Comparison of ENCODE assay signal across 12 cellular contexts in the genomic region with DNA sequence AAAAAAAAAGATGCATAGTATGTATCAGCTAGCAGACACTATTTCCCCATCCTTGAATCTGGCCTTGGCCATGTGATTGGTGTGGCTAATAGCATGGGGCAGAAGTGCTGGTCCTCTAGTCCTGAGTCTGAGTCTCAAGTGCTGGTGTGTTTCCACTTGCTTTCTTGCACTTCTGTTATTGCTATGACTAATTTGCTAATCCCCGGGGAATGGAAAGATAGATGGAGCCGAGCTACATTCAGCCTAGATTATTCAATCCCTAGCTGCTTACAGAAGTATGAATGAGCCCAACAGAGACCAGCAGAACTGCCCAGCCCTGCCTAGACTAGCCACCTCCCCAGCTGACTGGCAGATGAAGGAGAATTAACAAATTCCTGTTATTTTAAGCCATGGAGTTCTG. TPM values are rescaled to one million over a fixed set of nuclear protein-coding genes. Genes with fewer than 3 reads are reported as not detected.
A peak's percentile ranks its signal among the peaks of the same experiment; 100 is the strongest.
DNase-seq lines count a peak whose midpoint lies in the region; ATAC-seq and TF ChIP-seq lines count a peak whose summit lies in the region.
"Had no signal": no experiment of that assay in that cellular context is flagged by ENCODE, and none has a peak within 500 bp of the region (broad histone marks: within the 10 kb centered on the region; RNA-seq: fewer than 3 reads in every experiment).

No MANE protein-coding gene starts in this region.

- DNase-seq in COLO829 (ENCODE audit: low spot score): peak; percentile 49
- DNase-seq in amniotic stem cell (lab: John Stamatoyannopoulos, UW): peak; percentile 35
- peak; percentile 50 for DNase-seq in germinal center (ENCODE audit: low spot score)
- no peak for DNase-seq in caudate nucleus (lab: John Stamatoyannopoulos, UW)
- no peak for DNase-seq in vagina (ENCODE audit: extremely low spot score in 2 of 2)
- no peak for DNase-seq in natural killer cell
- DNase-seq: activated naive CD4-positive, alpha-beta T cell treated with Interleukin-2 at 50 U/mL for 16 hours; kidney; NCI-H1092; psoas muscle had no signal

- H3K9me3 ChIP-seq in vagina: peaks cover 6% of the 10 kb centered on the region

- no peak for TF ChIP-seq POLR2A in vagina (IDR thresholded peaks at IDR 0.05)

- H3K36me3 ChIP-seq in vagina: no peaks in the 10 kb centered on the region

- intact Hi-C loops in vagina (cut with DNase I): no loop called here
- intact Hi-C loops in natural killer cell (cut with micrococcal nuclease): no loop called here

- H3K4me1 ChIP-seq in vagina: peaks cover 17% of the 10 kb centered on the region

- no peaks in the 10 kb centered on the region for H3K27me3 ChIP-seq in vagina

- no peaks in the 10 kb centered on the region for H3K9me3 Mint-ChIP-seq in natural killer cell

- H3K27ac Mint-ChIP-seq in natural killer cell: no peak overlapping the region

- H3K4me1 Mint-ChIP-seq in natural killer cell: no peaks in the 10 kb centered on the region

- H3K4me3 Mint-ChIP-seq in natural killer cell: no peak overlapping the region

- H3K27ac ChIP-seq in caudate nucleus (ENCODE audit: low read depth, low read length): no peak overlapping the region
- H3K27ac ChIP-seq in vagina: no peak overlapping the region
- H3K27ac ChIP-seq: psoas muscle had no signal

- peaks cover 14 to 15% of the 10 kb centered on the region in 2 donors for H3K27me3 Mint-ChIP-seq in natural killer cell (ENCODE audit: low read depth in 2 of 2)

- H3K4me3 ChIP-seq in vagina: no peak overlapping the region
- H3K4me3 ChIP-seq: psoas muscle had no signal

- ATAC-seq in HG03342 (IDR thresholded peaks at IDR 0.05; ENCODE audit: unreplicated experiment) (peak; percentile 46), natural killer cell (no peak), GM18502 (IDR thresholded peaks at IDR 0.05; ENCODE audit: poor library complexity, unreplicated experiment) (no peak)

- H3K36me3 Mint-ChIP-seq in natural killer cell: no peaks in the 10 kb centered on the region

- TF ChIP-seq CTCF in vagina (IDR thresholded peaks at IDR 0.05) (no peak), natural killer cell (IDR thresholded peaks at IDR 0.05) (no peak)

RNA-seq across cellular contexts. Expression of a gene that starts 53.2 kb away (rescaled TPM):
- total RNA-seq in vagina: 76.9 TPM
- 10 to 100 TPM; 13.1 to 22.2 (median 14.9) TPM for total RNA-seq in natural killer cell

Comparison
In these comparisons a context has a peak if more than half of its experiments do, and no peak if none do; other contexts are left out.
1. DNase-seq: peak in COLO829 (single experiment), amniotic stem cell (single experiment) and germinal center (single experiment); none in caudate nucleus (0 of 61), vagina (0 of 2) and natural killer cell (single experiment).